Comparison of ENCODE assay signal across 20 cellular contexts in genomic region chrX:70016513-70016912, GRCh38. TPM values are rescaled to one million over a fixed set of nuclear protein-coding genes. Genes with fewer than 3 reads are reported as not detected.
A peak's percentile ranks its signal among the peaks of the same experiment; 100 is the strongest.
DNase-seq lines count a peak whose midpoint lies in the region; ATAC-seq, FAIRE-seq and TF ChIP-seq lines count a peak whose summit lies in the region.
"Had no signal": no experiment of that assay in that cellular context is flagged by ENCODE, and none has a peak within 500 bp of the region (broad histone marks: within the 10 kb centered on the region; RNA-seq: fewer than 3 reads in every experiment).

No MANE protein-coding gene starts in this region.

- FAIRE-seq in frontal cortex (lab: Jason Lieb, UNC) = no peak
- FAIRE-seq: GM12878, GM18507 had no signal

- no peaks in the 10 kb centered on the region for H3K9me3 Mint-ChIP-seq in natural killer cell treated with Interleukin-12 subunit alpha and Interleukin-12 subunit beta and Interleukin-15 and Interleukin-18, amount 100 ng/mL, for 72 hours
- no peaks in the 10 kb centered on the region for H3K9me3 Mint-ChIP-seq in natural killer cell

- H3K4me3 Mint-ChIP-seq in natural killer cell treated with Interleukin-12 subunit alpha and Interleukin-12 subunit beta and Interleukin-15 and Interleukin-18, amount 100 ng/mL, for 72 hours = peak overlapping the region; percentile 6
- no peak overlapping the region for H3K4me3 Mint-ChIP-seq in natural killer cell
- H3K4me3 Mint-ChIP-seq: H9 had no signal

- no peak for DNase-seq in natural killer cell treated with Interleukin-12 subunit alpha and Interleukin-12 subunit beta and Interleukin-15 and Interleukin-18, amount 100 ng/mL, for 72 hours (ENCODE audit: low spot score)
- no peak for DNase-seq in natural killer cell
- peak; percentile 60 for DNase-seq in OCI-M1 (lab: John Stamatoyannopoulos, UW)
- peak; percentile 3 for DNase-seq in central memory CD4-positive, alpha-beta T cell
- DNase-seq in frontal cortex (ENCODE audit: low spot score in 2 of 2) = no peak
- DNase-seq in NCI-H1105 treated with DMSO at 0.1 percent for 48 hours (lab: John Stamatoyannopoulos, UW) = no peak
- DNase-seq: DMS79, H9, KG1, NCI-H1092, NCI-H1694, NCI-H2107, NCI-H345, NCI-H69, PC-3 had no signal

- no peaks in the 10 kb centered on the region for H3K36me3 Mint-ChIP-seq in natural killer cell treated with Interleukin-12 subunit alpha and Interleukin-12 subunit beta and Interleukin-15 and Interleukin-18, amount 100 ng/mL, for 72 hours
- no peaks in the 10 kb centered on the region for H3K36me3 Mint-ChIP-seq in natural killer cell

- TF ChIP-seq CTCF in natural killer cell (IDR thresholded peaks at IDR 0.05) = no peak

- H3K27ac Mint-ChIP-seq in natural killer cell treated with Interleukin-12 subunit alpha and Interleukin-12 subunit beta and Interleukin-15 and Interleukin-18, amount 100 ng/mL, for 72 hours = no peak overlapping the region
- no peak overlapping the region for H3K27ac Mint-ChIP-seq in natural killer cell
- H3K27ac Mint-ChIP-seq: H9 had no signal

- intact Hi-C loops in natural killer cell (cut with micrococcal nuclease) = no loop called here

- H3K4me1 Mint-ChIP-seq in natural killer cell treated with Interleukin-12 subunit alpha and Interleukin-12 subunit beta and Interleukin-15 and Interleukin-18, amount 100 ng/mL, for 72 hours (ENCODE audit: low read depth in 2 of 2) = peaks cover 0 to 8% of the 10 kb centered on the region in 2 donors
- H3K4me1 Mint-ChIP-seq in natural killer cell = no peaks in the 10 kb centered on the region

- H3K27me3 Mint-ChIP-seq in natural killer cell treated with Interleukin-12 subunit alpha and Interleukin-12 subunit beta and Interleukin-15 and Interleukin-18, amount 100 ng/mL, for 72 hours = peaks cover 11 to 21% of the 10 kb centered on the region in 2 donors
- peaks cover 3 to 15% of the 10 kb centered on the region in 2 donors for H3K27me3 Mint-ChIP-seq in natural killer cell (ENCODE audit: low read depth in 2 of 2)

- no peak for ATAC-seq in natural killer cell treated with Interleukin-12 subunit alpha and Interleukin-12 subunit beta and Interleukin-15 and Interleukin-18, amount 100 ng/mL, for 72 hours
- ATAC-seq in natural killer cell = no peak
- no peak for ATAC-seq in GM19397 (IDR thresholded peaks at IDR 0.05; ENCODE audit: unreplicated experiment)
- ATAC-seq: GM12878, PC-3 had no signal

RNA-seq across cellular contexts. Expression of gene AWAT2, which starts 33.2 kb away (rescaled TPM):
- not detected for total RNA-seq in natural killer cell treated with Interleukin-12 subunit alpha and Interleukin-12 subunit beta and Interleukin-15 and Interleukin-18, amount 100 ng/mL, for 72 hours
- total RNA-seq in natural killer cell (not detected), frontal cortex (not detected)
- total RNA-seq: G401, GM12878, H9, PC-3 had no signal

RNA-seq across cellular contexts. Expression of gene OTUD6A, which starts 45.7 kb away (rescaled TPM):
- not detected for total RNA-seq in natural killer cell treated with Interleukin-12 subunit alpha and Interleukin-12 subunit beta and Interleukin-15 and Interleukin-18, amount 100 ng/mL, for 72 hours
- total RNA-seq in natural killer cell (not detected), frontal cortex (not detected)
- total RNA-seq: G401, GM12878, H9, MCF 10A, PC-3 had no signal

Comparison
In these comparisons a context has a peak if more than half of its experiments do, and no peak if none do; other contexts are left out.
1. DNase-seq: peak in OCI-M1 (single experiment) and central memory CD4-positive, alpha-beta T cell (single experiment); none in natural killer cell treated with Interleukin-12 subunit alpha and Interleukin-12 subunit beta and Interleukin-15 and Interleukin-18, amount 100 ng/mL, for 72 hours (single experiment), natural killer cell (single experiment), frontal cortex (0 of 2) and NCI-H1105 treated with DMSO at 0.1 percent for 48 hours (single experiment).